In the genomic region with DNA sequence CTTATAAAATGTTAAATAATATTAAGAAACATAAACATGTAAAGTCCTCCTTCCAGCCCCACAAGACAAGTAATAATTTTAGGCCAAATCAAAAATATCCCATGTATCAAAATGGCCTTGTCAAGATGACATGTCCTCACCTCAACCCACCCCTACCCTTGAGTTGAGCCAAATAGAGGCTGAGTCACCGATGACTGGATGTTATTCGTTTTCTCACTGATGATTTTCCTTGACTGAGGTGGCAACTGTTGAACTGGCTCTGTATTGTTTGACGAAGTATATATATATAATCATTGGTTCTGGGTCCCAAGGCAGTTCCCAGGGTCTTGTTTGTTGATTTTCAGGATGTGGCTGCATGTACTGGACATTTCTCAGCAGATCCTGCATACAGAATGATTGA, we compare ENCODE assay signal across 25 cellular contexts.
DNase-seq lines count a peak whose midpoint lies in the region; TF ChIP-seq lines count a peak whose summit lies in the region.
"Had no signal": no experiment of that assay in that cellular context is flagged by ENCODE, and none has a peak within 500 bp of the region (broad histone marks: within the 10 kb centered on the region; RNA-seq: fewer than 3 reads in every experiment).

No MANE protein-coding gene starts in this region.

- intact Hi-C loops in MCF 10A (cut with micrococcal nuclease), result no loop called here
- intact Hi-C loops in breast epithelium (cut with DNase I; ENCODE audit: low total_unique reads), result no loop called here

- no peaks in the 10 kb centered on the region for H3K4me1 ChIP-seq in breast epithelium
- H3K4me1 ChIP-seq in SK-N-SH (ENCODE audit: control insufficient read depth in 1 of 2, insufficient read depth in 2 of 2, low read depth in 1 of 2, low read length in 1 of 2), result peaks cover 10 to 18% of the 10 kb centered on the region in 2 experiments; a peak in 3 of 4 replicates
- H3K4me1 ChIP-seq: A549 had no signal

- CTCF ChIA-PET in MCF 10A (lab: Yijun Ruan, JAX), result no interaction called here
- CTCF ChIA-PET in SK-N-SH (lab: Yijun Ruan, JAX), result no interaction called here

- H3K27me3 ChIP-seq in breast epithelium, result no peaks in the 10 kb centered on the region
- H3K27me3 ChIP-seq in SK-N-SH (ENCODE audit: insufficient read depth), result no peaks in the 10 kb centered on the region
- no peaks in the 10 kb centered on the region for H3K27me3 ChIP-seq in WERI-Rb-1 (ENCODE audit: insufficient read depth, low read depth, severe bottlenecking)
- H3K27me3 ChIP-seq: dorsolateral prefrontal cortex, gastroesophageal sphincter had no signal

- no peaks in the 10 kb centered on the region for H3K36me3 ChIP-seq in breast epithelium
- H3K36me3 ChIP-seq in SK-N-SH (replicated peaks in 1 of 2; ENCODE audit: control insufficient read depth in 1 of 2, insufficient read depth in 2 of 2, low read length in 1 of 2), result no peaks in the 10 kb centered on the region
- H3K36me3 ChIP-seq in WERI-Rb-1, result no peaks in the 10 kb centered on the region
- H3K36me3 ChIP-seq: gastroesophageal sphincter had no signal

- H3F3A ChIP-seq in SK-N-SH (replicated peaks; ENCODE audit: insufficient read depth), result no peaks in the 10 kb centered on the region

- TF ChIP-seq POLR2A in breast epithelium (IDR thresholded peaks at IDR 0.05), result no peak

- H3K9me3 ChIP-seq in breast epithelium (no peaks in the 10 kb centered on the region), SK-N-SH (no peaks in the 10 kb centered on the region), WERI-Rb-1 (ENCODE audit: severe bottlenecking) (no peaks in the 10 kb centered on the region)
- H3K9me3 ChIP-seq: A549, gastroesophageal sphincter had no signal

- TF ChIP-seq CTCF in MCF 10A (IDR thresholded peaks at IDR 0.05; ENCODE audit: unreplicated experiment) (no peak), breast epithelium (IDR thresholded peaks at IDR 0.05) (no peak), SK-N-SH (IDR thresholded peaks at IDR 0.05) (no peak), fibroblast of pulmonary artery (IDR thresholded peaks at IDR 0.05; ENCODE audit: low read length, missing control alignments) (no peak), WERI-Rb-1 (IDR thresholded peaks at IDR 0.05; ENCODE audit: low read depth, low read length) (no peak), HFFc6 (IDR thresholded peaks at IDR 0.05) (no peak)

- H3K9me3 Mint-ChIP-seq in MCF 10A (ENCODE audit: unreplicated experiment) (no peaks in the 10 kb centered on the region), HFFc6 (no peaks in the 10 kb centered on the region)
- H3K9me3 Mint-ChIP-seq in activated naive CD8-positive, alpha-beta T cell treated with anti-CD3 and anti-CD28 coated beads for 36 hours, result no peaks in the 10 kb centered on the region
- H3K9me3 Mint-ChIP-seq: activated B cell treated with CpG ODN at 0.5 μM for 24 hours; activated CD4-positive, alpha-beta memory T cell treated with anti-CD3 and anti-CD28 coated beads, Interleukin-2, amount 10 ng/mL, durations not matched to agents 7 days and 5 days; central memory CD8-positive, alpha-beta T cell; memory B cell; naive B cell; T-helper 2 cell treated with Interferon-gamma antibody and Interleukin-4, amounts not matched to agents 5 μg/mL and 100 μg/mL, for 36 hours had no signal

- no peak overlapping the region for H3K27ac ChIP-seq in breast epithelium
- H3K27ac ChIP-seq in SK-N-SH (ENCODE audit: low read depth in 2 of 2, low read length in 1 of 2), result peak overlapping the region; percentile 47 to 59
- no peak overlapping the region for H3K27ac ChIP-seq in WERI-Rb-1
- H3K27ac ChIP-seq: A549, dorsolateral prefrontal cortex, gastroesophageal sphincter had no signal

- H4K20me1 ChIP-seq in SK-N-SH (ENCODE audit: insufficient read depth), result no peaks in the 10 kb centered on the region

- no TSS peak for BruUV-seq in MCF 10A (replicated peaks; lab: Mats Ljungman, UMichigan)

- POLR2A ChIA-PET in MCF 10A (lab: Yijun Ruan, JAX) (no interaction called here), SK-N-SH (lab: Yijun Ruan, JAX) (no interaction called here)

- no peak for TF ChIP-seq EP300 in SK-N-SH (IDR thresholded peaks at IDR 0.05; ENCODE audit: borderline replicate concordance in 1 of 2, low read depth in 1 of 2, low read length in 1 of 2)

- H3K27me3 Mint-ChIP-seq in MCF 10A (ENCODE audit: insufficient read depth, unreplicated experiment) (peaks cover 16% of the 10 kb centered on the region), HFFc6 (ENCODE audit: insufficient read depth) (no peaks in the 10 kb centered on the region)
- peaks cover 12% of the 10 kb centered on the region for H3K27me3 Mint-ChIP-seq in activated naive CD8-positive, alpha-beta T cell treated with anti-CD3 and anti-CD28 coated beads for 36 hours
- H3K27me3 Mint-ChIP-seq: activated B cell treated with CpG ODN at 0.5 μM for 24 hours; central memory CD8-positive, alpha-beta T cell; memory B cell; naive B cell had no signal

- 56% methylated on average over 3 of the region's 3 CpGs for WGBS in SK-N-SH (ENCODE audit: low lambda C conversion rate)

- peak overlapping the region; percentile 51; the same call in 1 of the 2 replicates for H3K4me2 ChIP-seq in SK-N-SH
- H3K4me2 ChIP-seq: A549 had no signal

- H3K4me1 Mint-ChIP-seq in MCF 10A (ENCODE audit: insufficient read depth, unreplicated experiment) (no peaks in the 10 kb centered on the region), HFFc6 (ENCODE audit: low read depth) (no peaks in the 10 kb centered on the region)
- H3K4me1 Mint-ChIP-seq in activated naive CD8-positive, alpha-beta T cell treated with anti-CD3 and anti-CD28 coated beads for 36 hours, result no peaks in the 10 kb centered on the region
- H3K4me1 Mint-ChIP-seq: activated B cell treated with CpG ODN at 0.5 μM for 24 hours; activated CD4-positive, alpha-beta memory T cell treated with anti-CD3 and anti-CD28 coated beads, Interleukin-2, amount 10 ng/mL, durations not matched to agents 7 days and 5 days; central memory CD8-positive, alpha-beta T cell had no signal

- no peak overlapping the region for H2AFZ ChIP-seq in SK-N-SH (ENCODE audit: low read depth)

- peak overlapping the region; percentile 21; the same call in 1 of the 2 replicates for H3K9ac ChIP-seq in SK-N-SH

- no peak overlapping the region for H3K27ac Mint-ChIP-seq in MCF 10A (ENCODE audit: low read depth, unreplicated experiment)
- H3K27ac Mint-ChIP-seq in activated naive CD8-positive, alpha-beta T cell treated with anti-CD3 and anti-CD28 coated beads for 36 hours, result no peak overlapping the region
- H3K27ac Mint-ChIP-seq in HFFc6, result no peak overlapping the region
- H3K27ac Mint-ChIP-seq: activated B cell treated with CpG ODN at 0.5 μM for 24 hours; activated CD4-positive, alpha-beta memory T cell treated with anti-CD3 and anti-CD28 coated beads, Interleukin-2, amount 10 ng/mL, durations not matched to agents 7 days and 5 days; CD14-positive monocyte; memory B cell; naive B cell; T-helper 2 cell treated with Interferon-gamma antibody and Interleukin-4, amounts not matched to agents 5 μg/mL and 100 μg/mL, for 36 hours had no signal

- DNase-seq in MCF 10A (ENCODE audit: unreplicated experiment), result peak; percentile 52
- DNase-seq in breast epithelium (ENCODE audit: low spot score in 2 of 2), result no peak
- DNase-seq in SK-N-SH, result no peak
- DNase-seq in fibroblast of pulmonary artery (ENCODE audit: low read depth), result peak; percentile 19
- no peak for DNase-seq in WERI-Rb-1
- no peak for DNase-seq in KG1 (lab: John Stamatoyannopoulos, UW)
- DNase-seq in activated naive CD8-positive, alpha-beta T cell treated with anti-CD3 and anti-CD28 coated beads for 36 hours, result no peak
- no peak for DNase-seq in HFFc6
- DNase-seq: activated B cell treated with CpG ODN at 0.5 μM for 24 hours; activated CD4-positive, alpha-beta memory T cell treated with anti-CD3 and anti-CD28 coated beads, Interleukin-2, amount 10 ng/mL, durations not matched to agents 7 days and 5 days; activated gamma-delta T cell treated with Interleukin-2 at 50 U/mL for 16 hours; activated T-cell treated with anti-CD3 and anti-CD28 coated beads for 4 hours; DMS 273 treated with DMSO at 0.1 percent for 48 hours; dorsolateral prefrontal cortex; HCEC 1CT; kidney; naive B cell; right cardiac atrium; stimulated activated CD4-positive, alpha-beta T cell treated with anti-CD3 and anti-CD28 coated beads, Interleukin-15, amount 100 ng/mL, for 24 hours had no signal

- H3K36me3 Mint-ChIP-seq in MCF 10A (ENCODE audit: insufficient read depth, unreplicated experiment), result no peaks in the 10 kb centered on the region
- H3K36me3 Mint-ChIP-seq in activated naive CD8-positive, alpha-beta T cell treated with anti-CD3 and anti-CD28 coated beads for 36 hours, result no peaks in the 10 kb centered on the region
- no peaks in the 10 kb centered on the region for H3K36me3 Mint-ChIP-seq in HFFc6 (ENCODE audit: low read depth)
- H3K36me3 Mint-ChIP-seq: CD14-positive monocyte, memory B cell, naive B cell had no signal

- H3K9me2 ChIP-seq in SK-N-SH, result no peaks in the 10 kb centered on the region

- H3K4me3 Mint-ChIP-seq in MCF 10A (ENCODE audit: unreplicated experiment), result no peak overlapping the region
- H3K4me3 Mint-ChIP-seq in activated naive CD8-positive, alpha-beta T cell treated with anti-CD3 and anti-CD28 coated beads for 36 hours, result no peak overlapping the region
- no peak overlapping the region for H3K4me3 Mint-ChIP-seq in HFFc6
- H3K4me3 Mint-ChIP-seq: activated B cell treated with CpG ODN at 0.5 μM for 24 hours; activated CD4-positive, alpha-beta memory T cell treated with anti-CD3 and anti-CD28 coated beads, Interleukin-2, amount 10 ng/mL, durations not matched to agents 7 days and 5 days; CD14-positive monocyte; central memory CD8-positive, alpha-beta T cell; memory B cell; naive B cell; T-helper 2 cell treated with Interferon-gamma antibody and Interleukin-4, amounts not matched to agents 5 μg/mL and 100 μg/mL, for 36 hours had no signal

- no peaks in the 10 kb centered on the region for H3K79me2 ChIP-seq in SK-N-SH (ENCODE audit: insufficient read depth)

- no peak for TF ChIP-seq RAD21 in SK-N-SH (IDR thresholded peaks at IDR 0.05; ENCODE audit: low read length)

- H3K4me3 ChIP-seq in breast epithelium (no peak overlapping the region), SK-N-SH (ENCODE audit: low read depth in 2 of 2, low read length in 1 of 2) (peak overlapping the region in 1 of 2 experiments; percentile 34; a peak in 2 of 4 replicates), fibroblast of pulmonary artery (replicated peaks; ENCODE audit: low read depth, low read length) (no peak overlapping the region), WERI-Rb-1 (ENCODE audit: low read depth, low read length) (no peak overlapping the region)
- H3K4me3 ChIP-seq: A549, dorsolateral prefrontal cortex, gastroesophageal sphincter had no signal

TF ChIP-seq in SK-N-SH, 30 proteins besides CTCF, POLR2A, EP300 and RAD21 (continues in another document):
- no peak for TF ChIP-seq RXRA (IDR thresholded peaks at IDR 0.05; ENCODE audit: borderline replicate concordance, low read depth)
- TF ChIP-seq, protein P1, sequence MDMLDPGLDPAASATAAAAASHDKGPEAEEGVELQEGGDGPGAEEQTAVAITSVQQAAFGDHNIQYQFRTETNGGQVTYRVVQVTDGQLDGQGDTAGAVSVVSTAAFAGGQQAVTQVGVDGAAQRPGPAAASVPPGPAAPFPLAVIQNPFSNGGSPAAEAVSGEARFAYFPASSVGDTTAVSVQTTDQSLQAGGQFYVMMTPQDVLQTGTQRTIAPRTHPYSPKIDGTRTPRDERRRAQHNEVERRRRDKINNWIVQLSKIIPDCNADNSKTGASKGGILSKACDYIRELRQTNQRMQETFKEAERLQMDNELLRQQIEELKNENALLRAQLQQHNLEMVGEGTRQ (IDR thresholded peaks at IDR 0.05; ENCODE audit: borderline replicate concordance, low read depth, low read length), result no peak

Comparison
In these comparisons a context has a peak if more than half of its experiments do, and no peak if none do; other contexts are left out.
1. DNase-seq: peak in MCF 10A (single experiment) and fibroblast of pulmonary artery (single experiment); none in breast epithelium (0 of 2), SK-N-SH (single experiment), WERI-Rb-1 (single experiment), KG1 (single experiment), activated naive CD8-positive, alpha-beta T cell treated with anti-CD3 and anti-CD28 coated beads for 36 hours (single experiment) and HFFc6 (single experiment).
2. H3K27ac ChIP-seq: peak in SK-N-SH (2 of 2); none in breast epithelium (0 of 2) and WERI-Rb-1 (single experiment).